ENCODE assay signal across 11 cellular contexts in genomic region chr7:80150621-80151273, GRCh38. TPM values are rescaled to one million over a fixed set of nuclear protein-coding genes. Genes with fewer than 3 reads are reported as not detected.
DNase-seq lines count a peak whose midpoint lies in the region; ATAC-seq, FAIRE-seq and TF ChIP-seq lines count a peak whose summit lies in the region.
"Had no signal": no experiment of that assay in that cellular context is flagged by ENCODE, and none has a peak within 500 bp of the region (broad histone marks: within the 10 kb centered on the region; RNA-seq: fewer than 3 reads in every experiment).

No MANE protein-coding gene starts in this region.

- H3K18ac ChIP-seq in IMR-90 (ENCODE audit: low read depth, low read length), result peak overlapping the region; percentile 73
- H3K18ac ChIP-seq in H1 (ENCODE audit: extremely low read depth, low read length), result 0 out of 2 replicates have a peak overlapping the region, but pooled peaks have one; percentile 22

- no peak for TF ChIP-seq CTCF in IMR-90 (conservative IDR thresholded peaks at IDR 0.05; ENCODE audit: low read depth, low read length)
- no peak for TF ChIP-seq CTCF in H1 (IDR thresholded peaks at IDR 0.05; ENCODE audit: control extremely low read depth in 1 of 3, insufficient read depth in 1 of 3, low read depth in 1 of 3, low read length in 3 of 3)

- H2BK20ac ChIP-seq in IMR-90 (ENCODE audit: low read depth, low read length) (peak overlapping the region; percentile 16; the same call in 1 of the 2 replicates), H1 (ENCODE audit: low read length) (no peak overlapping the region)

- H2BK5ac ChIP-seq in IMR-90 (ENCODE audit: low read depth, low read length, poor library complexity, severe bottlenecking) (peak overlapping the region; percentile 52), H1 (ENCODE audit: low read depth, low read length) (peak overlapping the region; percentile 50; the same call in 1 of the 2 replicates)

- H3K4me1 ChIP-seq in IMR-90 (ENCODE audit: control insufficient read depth, insufficient read depth, low read length) (peaks cover 22% of the 10 kb centered on the region), H1 (replicated peaks in 1 of 4; ENCODE audit: control insufficient read depth in 3 of 4, insufficient read depth in 4 of 4, low read length in 3 of 4) (peaks cover 3 to 18% (median 11%) of the 10 kb centered on the region in 4 experiments; a peak in 5 of 7 replicates)

- peak overlapping the region; percentile 45; the same call in 1 of the 2 replicates for H4K5ac ChIP-seq in IMR-90 (ENCODE audit: low read depth, low read length)
- no peak overlapping the region for H4K5ac ChIP-seq in H1 (ENCODE audit: insufficient read length, low read depth, low read length)

- peak; percentile 20 for ATAC-seq in GM18858 (IDR thresholded peaks at IDR 0.05; ENCODE audit: unreplicated experiment)
- ATAC-seq in IMR-90 (ENCODE audit: low read depth), result no peak
- ATAC-seq: gastrocnemius medialis, Panc1 had no signal

- H2BK120ac ChIP-seq in IMR-90 (ENCODE audit: low read depth, low read length) (no peak overlapping the region), H1 (replicated peaks; ENCODE audit: low read depth, low read length) (no peak overlapping the region)

- H4K20me1 ChIP-seq in IMR-90 (ENCODE audit: insufficient read depth, low read length), result peaks cover 43% of the 10 kb centered on the region
- peaks cover 4% of the 10 kb centered on the region in 2 experiments for H4K20me1 ChIP-seq in H1 (replicated peaks in 1 of 2; ENCODE audit: control insufficient read depth in 1 of 2, insufficient read depth in 2 of 2, low read length in 2 of 2)

- no TSS peak for BruUV-seq in IMR-90 (replicated peaks; lab: Mats Ljungman, UMichigan)

- no peak overlapping the region for H3K4me3 ChIP-seq in IMR-90 (ENCODE audit: insufficient read depth, low read depth, low read length)
- no peak overlapping the region; a peak in 1 of 8 replicates for H3K4me3 ChIP-seq in H1 (ENCODE audit: extremely low read depth in 1 of 4, insufficient read depth in 2 of 4, low read depth in 3 of 4, low read length in 4 of 4)
- H3K4me3 ChIP-seq: gastrocnemius medialis had no signal

- no peak overlapping the region for H3K56ac ChIP-seq in IMR-90 (ENCODE audit: extremely low read depth, insufficient read depth, low read length)
- no peak overlapping the region for H3K56ac ChIP-seq in H1 (replicated peaks; ENCODE audit: insufficient read length, low read depth, low read length)

- H2AFZ ChIP-seq in IMR-90 (replicated peaks; ENCODE audit: low read length, poor library complexity), result no peak overlapping the region
- H2AFZ ChIP-seq in H1 (ENCODE audit: low read length), result no peak overlapping the region

- whole genome bisulfite sequencing in IMR-90 (ENCODE audit: extremely low coverage in 2 of 2, insufficient read length in 1 of 2), 2 experiments, result 29% methylated on average over 1 of the region's 5 CpGs; no CpG with 5 or more reads in 1 of the 2 experiments
- 85% methylated on average over 5 of the region's 5 CpGs; no CpG with 5 or more reads in 1 of the 2 experiments for WGBS in H1 (ENCODE audit: extremely low coverage in 1 of 2, insufficient coverage in 1 of 2, insufficient read length in 1 of 2, insufficient replicate concordance in 2 of 2, low coverage in 1 of 2, low lambda C conversion rate in 2 of 2, missing lambda C conversion rate in 1 of 2), 2 experiments

- H3K79me2 ChIP-seq in H1 (ENCODE audit: control insufficient read depth in 1 of 2, insufficient read depth in 2 of 2, low read length in 2 of 2), result peaks cover 0 to 96% of the 10 kb centered on the region in 2 experiments; a peak in 3 of 4 replicates

- intact Hi-C loops in IMR-90 (cut with micrococcal nuclease), result loop anchor here (5.0 kb wide), 1 partner anchor 47 kb away; no protein-coding TSS in a partner anchor

- TF ChIP-seq RAD21 in IMR-90 (IDR thresholded peaks at IDR 0.05; ENCODE audit: low read length) (no peak), H1 (IDR thresholded peaks at IDR 0.05 in 1 of 2, conservative IDR thresholded peaks at IDR 0.05 in 1 of 2; ENCODE audit: low read depth in 2 of 2, low read length in 2 of 2) (no peak)

- H4K8ac ChIP-seq in IMR-90 (ENCODE audit: low read depth in 2 of 2, low read length in 2 of 2) (peak overlapping the region in 1 of 2 experiments; percentile 68; a peak in 1 of 4 replicates), H1 (ENCODE audit: extremely low read depth, insufficient read depth, low read length) (no peak overlapping the region)

- no peak for FAIRE-seq in H1 (lab: Jason Lieb, UNC)

- H3K27ac ChIP-seq in IMR-90 (ENCODE audit: insufficient read depth, low read length), result peak overlapping the region; percentile 54; the same call in 1 of the 2 replicates
- no peak overlapping the region for H3K27ac ChIP-seq in H1 (ENCODE audit: low read depth, low read length)
- H3K27ac ChIP-seq: gastrocnemius medialis had no signal

- DNase-seq in IMR-90 (peak; percentile 54), H1 (ENCODE audit: low read depth in 1 of 2, low spot score in 2 of 2) (no peak), putamen (ENCODE audit: low spot score) (peak; percentile 30), foreskin melanocyte (no peak), NCI-H2227 treated with DMSO at 0.1 percent for 48 hours (lab: John Stamatoyannopoulos, UW) (no peak)
- no peak for DNase-seq in activated CD4-positive, CD25-positive, alpha-beta regulatory T cell (lab: John Stamatoyannopoulos, UW)
- DNase-seq: amniotic stem cell, gastrocnemius medialis, GDM1 had no signal

- POLR2A ChIA-PET in IMR-90 (lab: Charles Lee; ENCODE audit: unreplicated experiment), result no interaction called here
- POLR2A ChIA-PET in H1 (lab: Charles Lee; ENCODE audit: partially characterized antibody), result interaction anchor here (1.8 kb wide), 1 partner anchor 12 kb away, joined by 6 read pairs; no protein-coding TSS in a partner anchor

- H3K79me1 ChIP-seq in IMR-90 (ENCODE audit: low read depth in 1 of 2, low read length in 2 of 2), result peaks cover 23 to 65% of the 10 kb centered on the region in 2 experiments
- peaks cover 6% of the 10 kb centered on the region; the same call in 1 of the 2 replicates for H3K79me1 ChIP-seq in H1 (ENCODE audit: low read depth, low read length)

- H2BK12ac ChIP-seq in H1 (ENCODE audit: low read depth, low read length), result no peak overlapping the region

- H3K14ac ChIP-seq in IMR-90 (replicated peaks; ENCODE audit: low read depth, low read length) (peak overlapping the region; percentile 77), H1 (ENCODE audit: insufficient read length) (no peak overlapping the region)

- no peaks in the 10 kb centered on the region for H3K36me3 ChIP-seq in IMR-90 (ENCODE audit: control insufficient read depth, insufficient read depth, low read length)
- H3K36me3 ChIP-seq in H1 (ENCODE audit: control insufficient read depth in 2 of 4, insufficient read depth in 4 of 4, low read length in 3 of 4), result no peaks in the 10 kb centered on the region
- H3K36me3 ChIP-seq: gastrocnemius medialis had no signal

- peak overlapping the region; percentile 63; the same call in 1 of the 3 replicates for H2BK15ac ChIP-seq in IMR-90 (ENCODE audit: low read depth, low read length)
- H2BK15ac ChIP-seq in H1 (ENCODE audit: low read length), result no peak overlapping the region

- H3K9ac ChIP-seq in IMR-90 (ENCODE audit: low read depth, low read length) (no peak overlapping the region), H1 (replicated peaks in 1 of 4; ENCODE audit: extremely low read depth in 1 of 4, low read depth in 3 of 4, low read length in 3 of 4) (no peak overlapping the region)

- dilution Hi-C loops in IMR-90 (cut with HindIII; ENCODE audit: low sequenced_read_pairs, unreplicated experiment), result no loop called here

- H3K9me3 ChIP-seq in IMR-90 (ENCODE audit: control insufficient read depth, insufficient read depth, low read length) (no peaks in the 10 kb centered on the region), H1 (ENCODE audit: insufficient read depth in 2 of 2, low read depth in 1 of 2, low read length in 1 of 2) (no peaks in the 10 kb centered on the region)
- H3K9me3 ChIP-seq: gastrocnemius medialis had no signal

- H4K91ac ChIP-seq in IMR-90 (ENCODE audit: insufficient read depth, low read depth, low read length), result no peak overlapping the region
- no peak overlapping the region for H4K91ac ChIP-seq in H1 (replicated peaks; ENCODE audit: insufficient read length, low read length)

- H2AK5ac ChIP-seq in IMR-90 (ENCODE audit: low read depth, low read length), result peak overlapping the region; percentile 61; the same call in 1 of the 2 replicates
- H2AK5ac ChIP-seq in H1 (ENCODE audit: low read depth, low read length), result no peak overlapping the region

- no peaks in the 10 kb centered on the region for H3K23me2 ChIP-seq in H1 (ENCODE audit: low read depth, low read length)

- TF ChIP-seq POLR2A in IMR-90 (IDR thresholded peaks at IDR 0.05; ENCODE audit: low read depth, low read length) (no peak), H1 (IDR thresholded peaks at IDR 0.05; ENCODE audit: control extremely low read depth in 1 of 2, low read depth in 2 of 2, low read length in 2 of 2) (no peak)

- CTCF ChIA-PET in IMR-90 (lab: Yijun Ruan, JAX) (no interaction called here), H1 (lab: Charles Lee; ENCODE audit: partially characterized antibody) (interaction anchor here (1.6 kb wide), 1 partner anchor 54 kb away, joined by 4 read pairs; no protein-coding TSS in a partner anchor)

- no peak for TF ChIP-seq EP300 in H1 (IDR thresholded peaks at IDR 0.05; ENCODE audit: borderline replicate concordance in 1 of 2, low read depth in 2 of 2, low read length in 2 of 2)

- H3K4ac ChIP-seq in IMR-90 (ENCODE audit: low read depth, low read length) (peak overlapping the region; percentile 42; the same call in 1 of the 2 replicates), H1 (replicated peaks; ENCODE audit: insufficient read length, low read depth, low read length) (no peak overlapping the region)

- H3K27me3 ChIP-seq in IMR-90 (ENCODE audit: control insufficient read depth, insufficient read depth, low read length) (no peaks in the 10 kb centered on the region), H1 (replicated peaks in 1 of 4; ENCODE audit: control insufficient read depth in 3 of 4, extremely low read depth in 1 of 4, insufficient read depth in 3 of 4, low read length in 3 of 4) (no peaks in the 10 kb centered on the region)
- H3K27me3 ChIP-seq: gastrocnemius medialis had no signal

- H3K4me2 ChIP-seq in IMR-90 (ENCODE audit: low read depth, low read length) (peak overlapping the region; percentile 50; the same call in 1 of the 2 replicates), H1 (ENCODE audit: insufficient read depth in 1 of 2, low read depth in 2 of 2, low read length in 2 of 2) (peak overlapping the region in 1 of 2 experiments; percentile 27; a peak in 1 of 4 replicates)

- in situ Hi-C loops in IMR-90 (cut with MboI; ENCODE audit: low sequenced_read_pairs), result no loop called here

- H3K23ac ChIP-seq in IMR-90 (ENCODE audit: low read depth, low read length) (peak overlapping the region; percentile 28; the same call in 1 of the 2 replicates), H1 (ENCODE audit: insufficient read length) (no peak overlapping the region)

- H3K9me1 ChIP-seq in IMR-90 (ENCODE audit: insufficient read depth, low read length), result peaks cover 13% of the 10 kb centered on the region

- H2AK9ac ChIP-seq in IMR-90 (replicated peaks; ENCODE audit: low read depth, low read length, poor library complexity), result no peak overlapping the region

RNA-seq across cellular contexts. Expression of gene GNAI1, which starts 16.1 kb away (rescaled TPM):
- total RNA-seq in IMR-90 (2012; rRNA removed), result 26.5 and 44.2 TPM in 2 replicates
- polyA plus RNA-seq in IMR-90 (2012; rRNA removed) (17.2 and 21.1 TPM in 2 replicates), H1 (2011; rRNA removed) (6.0 and 8.0 TPM in 2 replicates)
- 5.6 and 5.7 TPM in 2 replicates for polyA plus RNA-seq in IMR-90 (2012; cell fraction: cytosol; rRNA removed)
- polyA plus RNA-seq in IMR-90 (2012; cell fraction: nucleus; rRNA removed; ENCODE audit: low replicate concordance), result 2.7 and 9.7 TPM in 2 replicates
- 20.0 and 29.5 TPM in 2 replicates for total RNA-seq in H1 (2021; fragmentation: NEBNext Ultra II Directional; extraction: Animal tissue kit (Norgen Biotek cat#: 25700))
- 11.8 TPM for polyA plus RNA-seq in H1 (2011; cell fraction: cytosol; rRNA removed)
- polyA plus RNA-seq in H1 (2011; cell fraction: nucleus; rRNA removed), result 4.0 TPM
- polyA plus RNA-seq in H1 (2012, experiment 1 of 2), result 14.7 to 32.5 TPM (median 22.2 TPM) in 4 replicates
- polyA plus RNA-seq in H1 (2012, experiment 2 of 2), result 2.0 TPM
- polyA plus RNA-seq in H1 (2013, experiment 1 of 2), result 9.1 TPM
- polyA plus RNA-seq in H1 (2013, experiment 2 of 2), result 9.5 TPM
- polyA minus RNA-seq in H1 (2011; rRNA and poly(A)+ RNA removed), result 12.9 and 17.8 TPM in 2 replicates
- polyA minus RNA-seq in H1 (2011; cell fraction: cytosol; rRNA and poly(A)+ RNA removed), result 11.2 TPM
- 28.9 TPM for polyA minus RNA-seq in H1 (2011; cell fraction: nucleus; rRNA and poly(A)+ RNA removed)

Comparison
In these comparisons a context has a peak if more than half of its experiments do, and no peak if none do; other contexts are left out.
1. DNase-seq: peak in IMR-90 (single experiment) and putamen (single experiment); none in H1 (0 of 2), foreskin melanocyte (single experiment), activated CD4-positive, CD25-positive, alpha-beta regulatory T cell (0 of 4) and NCI-H2227 treated with DMSO at 0.1 percent for 48 hours (single experiment).